In genomic region chr19:1948676-1949075, GRCh38 we compare ENCODE assay signal across 21 cellular contexts. TPM values are rescaled to one million over a fixed set of nuclear protein-coding genes. Genes with fewer than 3 reads are reported as not detected.
DNase-seq lines count a peak whose midpoint lies in the region; ATAC-seq and TF ChIP-seq lines count a peak whose summit lies in the region.
"Had no signal": no experiment of that assay in that cellular context is flagged by ENCODE, and none has a peak within 500 bp of the region (broad histone marks: within the 10 kb centered on the region; RNA-seq: fewer than 3 reads in every experiment).

No MANE protein-coding gene starts in this region.

- ATAC-seq in activated naive CD8-positive, alpha-beta T cell treated with anti-CD3 and anti-CD28 coated beads, Interleukin-2, amount 50 U/mL, for 24 hours = no peak
- ATAC-seq in activated B cell treated with CpG ODN at 0.5 μM for 24 hours (ENCODE audit: low read depth) (no peak), naive B cell (ENCODE audit: low read depth in 2 of 2) (no peak), GM18870 (IDR thresholded peaks at IDR 0.05; ENCODE audit: unreplicated experiment) (no peak)
- ATAC-seq in stimulated activated effector memory CD8-positive, alpha-beta T cell treated with anti-CD3 and anti-CD28 coated beads, Interleukin-12 subunit alpha, Interleukin-12 subunit beta, amount 100 ng/mL, for 72 hours = no peak
- ATAC-seq: activated T-cell treated with anti-CD3 and anti-CD28 coated beads, Interleukin-2, amount 50 U/mL, for 72 hours; sciatic nerve had no signal

- H3K9me3 Mint-ChIP-seq in activated naive CD8-positive, alpha-beta T cell (ENCODE audit: low read depth) = no peaks in the 10 kb centered on the region
- H3K9me3 Mint-ChIP-seq in activated naive CD8-positive, alpha-beta T cell treated with anti-CD3 and anti-CD28 coated beads, Interleukin-2, amount 50 U/mL, for 24 hours = no peaks in the 10 kb centered on the region
- H3K9me3 Mint-ChIP-seq in activated B cell treated with CpG ODN at 0.5 μM for 24 hours (no peaks in the 10 kb centered on the region), naive B cell (no peaks in the 10 kb centered on the region)
- no peaks in the 10 kb centered on the region for H3K9me3 Mint-ChIP-seq in stimulated activated effector memory CD8-positive, alpha-beta T cell treated with anti-CD3 and anti-CD28 coated beads, Interleukin-12 subunit alpha, Interleukin-12 subunit beta, amount 100 ng/mL, for 72 hours
- H3K9me3 Mint-ChIP-seq: activated T-cell treated with anti-CD3 and anti-CD28 coated beads, Interleukin-2, amount 50 U/mL, for 72 hours had no signal

- intact Hi-C loops in activated B cell treated with CpG ODN at 0.5 μM for 24 hours (cut with micrococcal nuclease) = no loop called here

- POLR2A ChIA-PET in activated B cell treated with CpG ODN at 0.5 μM for 24 hours (lab: Charles Lee) = no interaction called here

- peak overlapping the region; percentile 58 for H3K27ac Mint-ChIP-seq in activated naive CD8-positive, alpha-beta T cell
- no peak overlapping the region for H3K27ac Mint-ChIP-seq in activated naive CD8-positive, alpha-beta T cell treated with anti-CD3 and anti-CD28 coated beads, Interleukin-2, amount 50 U/mL, for 24 hours
- H3K27ac Mint-ChIP-seq in activated B cell treated with CpG ODN at 0.5 μM for 24 hours = peak overlapping the region; percentile 46
- peak overlapping the region in 5 of 6 donors; percentile 63 to 93 (median 76) for H3K27ac Mint-ChIP-seq in naive B cell
- H3K27ac Mint-ChIP-seq in stimulated activated effector memory CD8-positive, alpha-beta T cell treated with anti-CD3 and anti-CD28 coated beads, Interleukin-12 subunit alpha, Interleukin-12 subunit beta, amount 100 ng/mL, for 72 hours = no peak overlapping the region
- H3K27ac Mint-ChIP-seq: activated T-cell treated with anti-CD3 and anti-CD28 coated beads, Interleukin-2, amount 50 U/mL, for 72 hours had no signal

- no peaks in the 10 kb centered on the region for H3K27me3 Mint-ChIP-seq in activated naive CD8-positive, alpha-beta T cell
- H3K27me3 Mint-ChIP-seq in activated naive CD8-positive, alpha-beta T cell treated with anti-CD3 and anti-CD28 coated beads, Interleukin-2, amount 50 U/mL, for 24 hours = no peaks in the 10 kb centered on the region
- H3K27me3 Mint-ChIP-seq in activated B cell treated with CpG ODN at 0.5 μM for 24 hours = no peaks in the 10 kb centered on the region
- H3K27me3 Mint-ChIP-seq in naive B cell = no peaks in the 10 kb centered on the region

- H3K36me3 Mint-ChIP-seq in activated naive CD8-positive, alpha-beta T cell = no peaks in the 10 kb centered on the region
- peaks cover 2% of the 10 kb centered on the region for H3K36me3 Mint-ChIP-seq in activated naive CD8-positive, alpha-beta T cell treated with anti-CD3 and anti-CD28 coated beads, Interleukin-2, amount 50 U/mL, for 24 hours (ENCODE audit: low read depth)
- H3K36me3 Mint-ChIP-seq in activated B cell treated with CpG ODN at 0.5 μM for 24 hours (ENCODE audit: low read depth) = peaks cover 25% of the 10 kb centered on the region
- H3K36me3 Mint-ChIP-seq in naive B cell = no peaks in the 10 kb centered on the region
- peaks cover 47% of the 10 kb centered on the region for H3K36me3 Mint-ChIP-seq in stimulated activated effector memory CD8-positive, alpha-beta T cell treated with anti-CD3 and anti-CD28 coated beads, Interleukin-12 subunit alpha, Interleukin-12 subunit beta, amount 100 ng/mL, for 72 hours

- DNase-seq in activated naive CD8-positive, alpha-beta T cell treated with anti-CD3 and anti-CD28 coated beads, Interleukin-2, amount 50 U/mL, for 24 hours = no peak
- DNase-seq in activated B cell treated with CpG ODN at 0.5 μM for 24 hours (no peak), naive B cell (no peak), dermis blood vessel endothelial cell (no peak), SKM-1 treated with dmso at 0.1 percent for 144 hours (lab: John Stamatoyannopoulos, UW; ENCODE audit: unreplicated experiment) (no peak)
- DNase-seq in stimulated activated effector memory CD8-positive, alpha-beta T cell treated with anti-CD3 and anti-CD28 coated beads, Interleukin-12 subunit alpha, Interleukin-12 subunit beta, amount 100 ng/mL, for 72 hours (ENCODE audit: low spot score in 2 of 2) = no peak
- DNase-seq: activated CD4-positive, alpha-beta T cell treated with anti-CD3 and anti-CD28 coated beads, Interleukin-2, amount 50 U/mL, for 1 hour; activated naive CD4-positive, alpha-beta T cell; activated T-cell treated with anti-CD3 and anti-CD28 coated beads, Interleukin-2, amount 50 U/mL, for 72 hours; AML-193; effector CD8-positive, alpha-beta T cell; NCI-H446 treated with DMSO at 0.1 percent for 48 hours; PC-3; SHP77; stimulated activated CD4-positive, alpha-beta T cell treated with anti-CD3 and anti-CD28 coated beads, Interleukin-4, amount 100 ng/mL, for 4 hours; stimulated activated naive CD4-positive, alpha-beta T cell; T-helper 9 cell; WERI-Rb-1 had no signal

- H3K4me1 Mint-ChIP-seq in activated naive CD8-positive, alpha-beta T cell (ENCODE audit: low read depth) = peaks cover 25% of the 10 kb centered on the region
- H3K4me1 Mint-ChIP-seq in activated naive CD8-positive, alpha-beta T cell treated with anti-CD3 and anti-CD28 coated beads, Interleukin-2, amount 50 U/mL, for 24 hours = peaks cover 13% of the 10 kb centered on the region
- peaks cover 47% of the 10 kb centered on the region for H3K4me1 Mint-ChIP-seq in activated B cell treated with CpG ODN at 0.5 μM for 24 hours
- H3K4me1 Mint-ChIP-seq in naive B cell = peaks cover 17 to 39% (median 19%) of the 10 kb centered on the region in 3 donors
- peaks cover 40% of the 10 kb centered on the region for H3K4me1 Mint-ChIP-seq in stimulated activated effector memory CD8-positive, alpha-beta T cell treated with anti-CD3 and anti-CD28 coated beads, Interleukin-12 subunit alpha, Interleukin-12 subunit beta, amount 100 ng/mL, for 72 hours

- H3K4me3 Mint-ChIP-seq in activated naive CD8-positive, alpha-beta T cell = no peak overlapping the region
- H3K4me3 Mint-ChIP-seq in activated naive CD8-positive, alpha-beta T cell treated with anti-CD3 and anti-CD28 coated beads, Interleukin-2, amount 50 U/mL, for 24 hours = no peak overlapping the region
- H3K4me3 Mint-ChIP-seq in activated B cell treated with CpG ODN at 0.5 μM for 24 hours (no peak overlapping the region), naive B cell (peak overlapping the region in 2 of 8 donors; percentile 33 to 54)
- no peak overlapping the region for H3K4me3 Mint-ChIP-seq in stimulated activated effector memory CD8-positive, alpha-beta T cell treated with anti-CD3 and anti-CD28 coated beads, Interleukin-12 subunit alpha, Interleukin-12 subunit beta, amount 100 ng/mL, for 72 hours
- H3K4me3 Mint-ChIP-seq: activated T-cell treated with anti-CD3 and anti-CD28 coated beads, Interleukin-2, amount 50 U/mL, for 72 hours had no signal

- CTCF ChIA-PET in activated B cell treated with CpG ODN at 0.5 μM for 24 hours (lab: Charles Lee) = no interaction called here

- TF ChIP-seq CTCF in activated B cell treated with CpG ODN at 0.5 μM for 24 hours (IDR thresholded peaks at IDR 0.05) = no peak

RNA-seq across cellular contexts. Expression of gene CSNK1G2, which starts 7.7 kb away (rescaled TPM):
- total RNA-seq in activated B cell treated with CpG ODN at 0.5 μM for 24 hours (83.1 and 89.1 TPM in 2 replicates), dermis blood vessel endothelial cell (73.9 and 125 TPM in 2 replicates)
- 10 to 100 TPM; 17.6 to 40.7 (median 25.1) TPM for polyA plus RNA-seq in naive B cell (ENCODE audit: low read depth in 6 of 6)

RNA-seq across cellular contexts. Expression of gene ADAT3, which starts 43.5 kb away (rescaled TPM):
- 8.5 and 14.1 TPM in 2 replicates for total RNA-seq in activated B cell treated with CpG ODN at 0.5 μM for 24 hours
- polyA plus RNA-seq in naive B cell (ENCODE audit: low read depth in 6 of 6) = 1 to 10 TPM; 1.9 to 6.1 (median 3.6) TPM
- 5.8 and 6.2 TPM in 2 replicates for total RNA-seq in dermis blood vessel endothelial cell

RNA-seq across cellular contexts. Expression of gene SCAMP4, which starts 43.5 kb away (rescaled TPM):
- total RNA-seq in activated B cell treated with CpG ODN at 0.5 μM for 24 hours = 47.6 and 59.7 TPM in 2 replicates
- 10 to 100 TPM; 18.9 to 35.1 (median 25.6) TPM for polyA plus RNA-seq in naive B cell (ENCODE audit: low read depth in 6 of 6)
- total RNA-seq in dermis blood vessel endothelial cell = 34.7 and 56.1 TPM in 2 replicates

Comparison
In these comparisons a context has a peak if more than half of its experiments do, and no peak if none do; other contexts are left out.
1. H3K27ac Mint-ChIP-seq: peak in activated naive CD8-positive, alpha-beta T cell (single experiment), activated B cell treated with CpG ODN at 0.5 μM for 24 hours (single experiment) and naive B cell (5 of 6); none in activated naive CD8-positive, alpha-beta T cell treated with anti-CD3 and anti-CD28 coated beads, Interleukin-2, amount 50 U/mL, for 24 hours (single experiment) and stimulated activated effector memory CD8-positive, alpha-beta T cell treated with anti-CD3 and anti-CD28 coated beads, Interleukin-12 subunit alpha, Interleukin-12 subunit beta, amount 100 ng/mL, for 72 hours (single experiment).